ENCODE assay signal across 12 cellular contexts in the genomic region with DNA sequence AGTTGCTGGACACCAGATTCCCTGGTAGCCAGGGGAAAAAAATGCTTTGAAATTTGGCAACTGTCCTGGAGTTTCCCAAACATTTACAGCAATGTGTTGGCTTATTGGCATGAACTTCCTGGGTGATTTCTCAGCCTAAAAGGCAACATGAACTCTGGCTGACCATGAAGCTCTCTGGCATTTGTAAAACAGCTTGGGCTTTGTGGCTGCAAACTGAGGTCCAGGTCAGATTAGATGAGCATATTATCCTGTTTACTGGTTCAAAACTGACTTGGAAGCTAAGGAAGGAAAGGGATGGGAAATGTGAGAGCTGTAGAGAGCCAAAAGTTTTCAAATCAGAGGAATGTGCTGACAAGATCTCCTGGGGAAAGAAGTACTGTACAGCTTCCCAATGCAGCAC.
A peak's percentile ranks its signal among the peaks of the same experiment; 100 is the strongest.
DNase-seq lines count a peak whose midpoint lies in the region; TF ChIP-seq lines count a peak whose summit lies in the region.
"Had no signal": no experiment of that assay in that cellular context is flagged by ENCODE, and none has a peak within 500 bp of the region (broad histone marks: within the 10 kb centered on the region; RNA-seq: fewer than 3 reads in every experiment).

No MANE protein-coding gene starts in this region.

- intact Hi-C loops in sigmoid colon (cut with DNase I) = no loop called here

- H3K4me1 ChIP-seq in sigmoid colon = peaks cover 0 to 25% (median 21%) of the 10 kb centered on the region in 4 donors

- H3K36me3 ChIP-seq in sigmoid colon = peaks cover 0 to 6% (median 0%) of the 10 kb centered on the region in 4 donors

- no peak overlapping the region for H3K4me3 ChIP-seq in sigmoid colon

- DNase-seq in ELR (ENCODE audit: low read depth) (peak; percentile 87), T1000 (lab: John Stamatoyannopoulos, UW) (peak; percentile 17), foreskin melanocyte (peak; percentile 63), sigmoid colon (peak; percentile 61), G401 (ENCODE audit: low spot score) (no peak), GF-D8 (lab: John Stamatoyannopoulos, UW) (no peak)
- no peak for DNase-seq in stimulated activated CD4-positive, alpha-beta T cell treated with anti-CD3 and anti-CD28 coated beads, Interleukin-2, amount 100 ng/mL, for 24 hours
- DNase-seq in NK-92 treated with Interleukin-12 subunit alpha and Interleukin-12 subunit beta, amount 100 ng/mL, for 24 hours (lab: John Stamatoyannopoulos, UW) = no peak
- DNase-seq: cerebellar nuclear complex, DMS79 treated with DMSO at 0.1 percent for 48 hours, NCI-H1092 treated with DMSO at 0.1 percent for 48 hours, small intestine had no signal

- in situ Hi-C loops in G401 (cut with HindIII; ENCODE audit: low sequenced_read_pairs) = no loop called here

- TF ChIP-seq POLR2A in sigmoid colon (IDR thresholded peaks at IDR 0.05) = no peak

- no peaks in the 10 kb centered on the region for H3K27me3 ChIP-seq in sigmoid colon

- H3K27ac ChIP-seq in sigmoid colon = peak overlapping the region; percentile 44 to 68 (median 60)

- no peak for TF ChIP-seq CTCF in sigmoid colon (IDR thresholded peaks at IDR 0.05)

- no peak for TF ChIP-seq EP300 in sigmoid colon (IDR thresholded peaks at IDR 0.05)

- no peaks in the 10 kb centered on the region for H3K9me3 ChIP-seq in sigmoid colon

Comparison
In these comparisons a context has a peak if more than half of its experiments do, and no peak if none do; other contexts are left out.
1. DNase-seq: peak in ELR (single experiment), T1000 (single experiment), foreskin melanocyte (single experiment) and sigmoid colon (single experiment); none in G401 (single experiment), stimulated activated CD4-positive, alpha-beta T cell treated with anti-CD3 and anti-CD28 coated beads, Interleukin-2, amount 100 ng/mL, for 24 hours (0 of 2), GF-D8 (single experiment) and NK-92 treated with Interleukin-12 subunit alpha and Interleukin-12 subunit beta, amount 100 ng/mL, for 24 hours (single experiment).